In genomic region chr6:151964412-151964811, GRCh38 we compare ENCODE assay signal across 5 cellular contexts.
DNase-seq lines count a peak whose midpoint lies in the region; ATAC-seq, FAIRE-seq and TF ChIP-seq lines count a peak whose summit lies in the region.
"Not testable (repeated sequence)": the region's sequence is repeated elsewhere in the genome, so short reads cannot be mapped to it uniquely, and the experiment has no call there.

No MANE protein-coding gene starts in this region.

- not testable (repeated sequence) for TF ChIP-seq CTCF in HEK293 (tag by site-specific recombination; IDR thresholded peaks at IDR 0.05); GM12878 (IDR thresholded peaks at IDR 0.05 in 2 of 3, conservative IDR thresholded peaks at IDR 0.05 in 1 of 3; ENCODE audit: control insufficient read depth in 2 of 3, extremely low read depth in 1 of 3, insufficient read depth in 1 of 3, low read depth in 3 of 3, low read length in 3 of 3); K562 (IDR thresholded peaks at IDR 0.05 in 2 of 3, conservative IDR thresholded peaks at IDR 0.05 in 1 of 3; ENCODE audit: insufficient read depth in 2 of 3, low read depth in 1 of 3, low read length in 3 of 3); HepG2 (CRISPR knock-in tag; IDR thresholded peaks at IDR 0.05)

- H3K36me3 ChIP-seq in HEK293 (ENCODE audit: control insufficient read depth in 2 of 2, insufficient read depth in 1 of 2, low read length in 2 of 2); GM12878 (ENCODE audit: control insufficient read depth in 2 of 2, insufficient read depth in 2 of 2, low read length in 1 of 2); K562 (ENCODE audit: control insufficient read depth, insufficient read depth, low read length); HepG2 (replicated peaks in 1 of 2; ENCODE audit: control insufficient read depth in 1 of 2, insufficient read depth in 2 of 2, low read length in 2 of 2): not testable (repeated sequence)

- POLR2A ChIA-PET in HEK293 (lab: Yijun Ruan, JAX); K562 (lab: Yijun Ruan, JAX); HepG2 (lab: Yijun Ruan, JAX): not testable (repeated sequence)
- POLR2A ChIA-PET in GM12878 (lab: Charles Lee) = interaction anchor here (0.7 kb wide), 1 partner anchor 20 kb away, joined by 3 read pairs; no protein-coding TSS in a partner anchor

- WGBS in GM12878 (ENCODE audit: insufficient coverage, insufficient replicate concordance, low lambda C conversion rate, missing lambda C conversion rate) = no CpG with 5 or more reads among the region's 4 CpGs
- 0% methylated on average over 4 of the region's 4 CpGs for WGBS in K562 (ENCODE audit: insufficient coverage, low coverage, missing lambda C conversion rate)
- WGBS in HepG2 (ENCODE audit: low lambda C conversion rate) = 74% methylated on average over 4 of the region's 4 CpGs

- not testable (repeated sequence) for FAIRE-seq in GM12878 (lab: Jason Lieb, UNC); K562 (lab: Jason Lieb, UNC); HepG2 (lab: Jason Lieb, UNC)
- peak; percentile 56 for FAIRE-seq in islet of Langerhans (lab: Jason Lieb, UNC)

- not testable (repeated sequence) for H3K9me3 ChIP-seq in HEK293 (ENCODE audit: control insufficient read depth, insufficient read depth, low read depth, low read length); GM12878 (replicated peaks; ENCODE audit: control insufficient read depth, insufficient read depth, low read length); K562 (replicated peaks; ENCODE audit: control insufficient read depth, insufficient read depth, low read depth, low read length); HepG2 (ENCODE audit: low read length)

- in situ Hi-C loops in GM12878 (cut with MboI); HepG2 (cut with HindIII; ENCODE audit: extremely low pct_ligation_motif_present, low pct_unique_long_range_greater_than_20kb): not testable (repeated sequence)
- in situ Hi-C loops in K562 (cut with MboI) = loop anchor here (10.0 kb wide), 1 partner anchor 50 kb away; no protein-coding TSS in a partner anchor

- intact Hi-C loops in GM12878 (cut with micrococcal nuclease; ENCODE audit: unreplicated experiment); K562 (cut with micrococcal nuclease); HepG2 (cut with micrococcal nuclease; ENCODE audit: unreplicated experiment): not testable (repeated sequence)

- H3K4me1 ChIP-seq in HEK293 (ENCODE audit: control insufficient read depth, insufficient read depth, low read length); GM12878 (ENCODE audit: control insufficient read depth, insufficient read depth, low read length); K562 (replicated peaks in 1 of 2; ENCODE audit: control insufficient read depth in 2 of 2, insufficient read depth in 2 of 2, low read length in 2 of 2): not testable (repeated sequence)
- peaks cover 16% of the 10 kb centered on the region for H3K4me1 ChIP-seq in HepG2 (ENCODE audit: insufficient read depth, low read length)

- SMC1A ChIA-PET in GM12878 (lab: Charles Lee; ENCODE audit: uncharacterized antibody, unreplicated experiment) = interaction anchor here (1.2 to 2.1 kb wide), 2 partner anchors 36 to 199 kb away, joined by 3 to 4 read pairs; no protein-coding TSS in a partner anchor

- BruUV-seq in GM12878 (replicated peaks; lab: Mats Ljungman, UMichigan); K562 (replicated peaks; lab: Mats Ljungman, UMichigan); HepG2 (replicated peaks; lab: Mats Ljungman, UMichigan): not testable (repeated sequence)

- H4K20me1 ChIP-seq in GM12878 (ENCODE audit: control insufficient read depth, insufficient read depth); K562 (replicated peaks; ENCODE audit: control insufficient read depth, insufficient read depth, low read length); HepG2 (ENCODE audit: insufficient read depth, low read length): not testable (repeated sequence)

- DNase-seq in GM12878 (ENCODE audit: low read depth, low spot score); K562 (ENCODE audit: extremely low read depth in 1 of 4, low spot score in 3 of 4); HepG2 (ENCODE audit: low spot score): not testable (repeated sequence)

- not testable (repeated sequence) for TF ChIP-seq RAD21 in GM12878 (IDR thresholded peaks at IDR 0.05; ENCODE audit: insufficient read depth, low read depth, low read length); K562 (CRISPR knock-in tag; conservative IDR thresholded peaks at IDR 0.05 in 1 of 2, IDR thresholded peaks at IDR 0.05 in 1 of 2); HepG2 (CRISPR knock-in tag; IDR thresholded peaks at IDR 0.05)

- not testable (repeated sequence) for TF ChIP-seq EP300 in GM12878 (IDR thresholded peaks at IDR 0.05; ENCODE audit: borderline replicate concordance in 1 of 2, control insufficient read depth in 1 of 2, low read depth in 2 of 2, low read length in 2 of 2); K562 (IDR thresholded peaks at IDR 0.05; ENCODE audit: low read length); HepG2 (IDR thresholded peaks at IDR 0.05; ENCODE audit: low read depth in 2 of 2, low read length in 2 of 2); HepG2 (CRISPR knock-in tag; IDR thresholded peaks at IDR 0.05; ENCODE audit: borderline replicate concordance)

- not testable (repeated sequence) for H3K9me1 ChIP-seq in K562 (ENCODE audit: control insufficient read depth, insufficient read depth, low read length)

- not testable (repeated sequence) for H3K27ac ChIP-seq in HEK293 (ENCODE audit: extremely low read depth, low read depth, low read length); GM12878 (ENCODE audit: control insufficient read depth, insufficient read depth); K562 (ENCODE audit: extremely low read depth, low read depth, low read length); HepG2 (ENCODE audit: extremely low read length, insufficient read depth, low read length)

- not testable (repeated sequence) for ATAC-seq in GM12878, K562, HepG2

- RAD21 ChIA-PET in GM12878 (lab: Charles Lee; ENCODE audit: unreplicated experiment) = not testable (repeated sequence)

- not testable (repeated sequence) for H3K27me3 ChIP-seq in GM12878 (replicated peaks in 1 of 2; ENCODE audit: control insufficient read depth in 2 of 2, insufficient read depth in 2 of 2, low read length in 1 of 2); K562 (ENCODE audit: control insufficient read depth in 2 of 2, insufficient read depth in 2 of 2, low read length in 2 of 2); HepG2 (ENCODE audit: control insufficient read depth in 1 of 2, insufficient read depth in 2 of 2, low read length in 2 of 2)

- H3K4me3 ChIP-seq in HEK293 (ENCODE audit: low read depth, low read length); GM12878; K562; HepG2 (replicated peaks in 1 of 3; ENCODE audit: insufficient read depth in 1 of 3, low read depth in 2 of 3, low read length in 3 of 3): not testable (repeated sequence)

- not testable (repeated sequence) for H2AFZ ChIP-seq in GM12878 (ENCODE audit: control insufficient read depth, low read depth, low read length); K562 (ENCODE audit: low read depth, low read length); HepG2 (ENCODE audit: low read length)

- CTCF ChIA-PET in HEK293 (lab: Yijun Ruan, JAX) = interaction anchor here (0.7 kb wide), 1 partner anchor 159 kb away, joined by 3 read pairs; no protein-coding TSS in a partner anchor
- CTCF ChIA-PET in GM12878 (lab: Yijun Ruan, JAX); K562 (lab: Yijun Ruan, JAX; ENCODE audit: low intra/inter-chr PET ratio); HepG2 (lab: Yijun Ruan, JAX; ENCODE audit: low intra/inter-chr PET ratio, low total read pairs): not testable (repeated sequence)

- not testable (repeated sequence) for H3K4me2 ChIP-seq in GM12878 (ENCODE audit: control insufficient read depth, insufficient read depth); K562 (ENCODE audit: insufficient read depth, low read length); HepG2 (ENCODE audit: low read depth, low read length)

- H3K79me2 ChIP-seq in GM12878 (ENCODE audit: control insufficient read depth, insufficient read depth, low read length); K562 (ENCODE audit: control insufficient read depth, insufficient read depth, low read length); HepG2 (ENCODE audit: insufficient read depth, low read length): not testable (repeated sequence)

- H3K9ac ChIP-seq in GM12878 (ENCODE audit: control insufficient read depth, insufficient read depth, low read length); K562 (ENCODE audit: insufficient read depth in 1 of 2, low read depth in 2 of 2, low read length in 2 of 2); HepG2 (ENCODE audit: insufficient read depth, low read depth, low read length): not testable (repeated sequence)

- not testable (repeated sequence) for TF ChIP-seq POLR2A in GM12878 (IDR thresholded peaks at IDR 0.05; ENCODE audit: low read depth, low read length); K562 (conservative IDR thresholded peaks at IDR 0.05); HepG2 (IDR thresholded peaks at IDR 0.05; ENCODE audit: insufficient read depth in 1 of 2, low read depth in 2 of 2, low read length in 2 of 2)

TF ChIP-seq in GM12878, 131 proteins besides CTCF, POLR2A, EP300 and RAD21:
- TF ChIP-seq ATF7 (IDR thresholded peaks at IDR 0.05; ENCODE audit: low read depth) = peak; percentile 64

TF ChIP-seq in HepG2, 621 proteins besides CTCF, POLR2A, EP300 and RAD21:
- peak; percentile 63 for TF ChIP-seq CREB1 (IDR thresholded peaks at IDR 0.05)
- not testable (repeated sequence) for TF ChIP-seq CREB1, ATF7 (CRISPR knock-in tag; IDR thresholded peaks at IDR 0.05)
- peak; percentile 98 for TF ChIP-seq ATF7 (IDR thresholded peaks at IDR 0.05)
